In the genomic region with DNA sequence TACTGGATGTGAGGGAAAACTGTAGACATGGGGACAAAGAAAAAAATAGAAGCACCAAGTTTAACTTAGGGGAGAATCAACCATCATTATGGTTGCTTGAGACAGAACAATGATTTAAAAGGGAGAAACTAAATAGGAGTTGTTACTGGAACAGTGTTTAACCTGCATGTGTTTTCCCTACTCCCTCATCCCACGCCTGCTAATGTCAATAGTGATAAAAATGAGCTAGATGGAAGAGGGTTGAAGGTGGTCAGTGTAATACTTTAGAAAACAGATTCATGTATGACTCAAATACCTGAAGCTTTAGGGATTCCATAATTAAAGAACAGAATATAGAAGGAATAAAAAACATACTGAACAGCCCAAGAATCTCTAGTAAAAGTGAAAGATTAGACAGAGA, we compare ENCODE assay signal across 30 cellular contexts. TPM values are rescaled to one million over a fixed set of nuclear protein-coding genes. Genes with fewer than 3 reads are reported as not detected.
"Had no signal": no experiment of that assay in that cellular context is flagged by ENCODE, and none has a peak within 500 bp of the region (broad histone marks: within the 10 kb centered on the region; RNA-seq: fewer than 3 reads in every experiment).

No MANE protein-coding gene starts in this region.

- ATAC-seq: activated CD8-positive, alpha-beta memory T cell treated with anti-CD3 and anti-CD28 coated beads, Interleukin-2, amount 10 ng/mL, durations not matched to agents 7 days and 5 days; activated naive CD8-positive, alpha-beta T cell treated with anti-CD3 and anti-CD28 coated beads, Interleukin-2, amount 50 U/mL, for 24 hours had no signal

- DNase-seq: activated CD4-positive, alpha-beta memory T cell treated with anti-CD3 and anti-CD28 coated beads, Interleukin-2, amount 10 ng/mL, durations not matched to agents 7 days and 5 days; activated CD4-positive, alpha-beta T cell treated with anti-CD3 and anti-CD28 coated beads for 1 hour; activated CD4-positive, alpha-beta T cell treated with anti-CD3 and anti-CD28 coated beads for 48 hours; activated CD4-positive, CD25-positive, alpha-beta regulatory T cell; activated CD8-positive, alpha-beta memory T cell treated with anti-CD3 and anti-CD28 coated beads for 24 hours; activated CD8-positive, alpha-beta memory T cell treated with anti-CD3 and anti-CD28 coated beads, Interleukin-2, amount 10 ng/mL, durations not matched to agents 7 days and 5 days; activated CD8-positive, alpha-beta memory T cell treated with anti-CD3 and anti-CD28 coated beads, Interleukin-2, amount 50 U/mL, for 48 hours; activated effector memory CD4-positive, alpha-beta T cell treated with Interleukin-2 at 50 U/mL for 16 hours; activated naive CD4-positive, alpha-beta T cell treated with anti-CD3 and anti-CD28 coated beads, Interleukin-2, amount 10 ng/mL, durations not matched to agents 7 days and 5 days; activated naive CD8-positive, alpha-beta T cell treated with anti-CD3 and anti-CD28 coated beads, Interleukin-2, amount 50 U/mL, for 24 hours; activated T-cell treated with anti-CD3 and anti-CD28 coated beads, Interleukin-2, amount 50 U/mL, for 48 hours; aorta; caudate nucleus; MM.1S; MV-4-11; NCI-H1092; NCI-H1436 treated with DMSO at 0.1 percent for 48 hours; NCI-H1694 treated with DMSO at 0.1 percent for 48 hours; NCI-H2029; NCI-H345; NCI-H524 treated with DMSO at 0.1 percent for 48 hours; Peyer's patch; RPMI8226; SJCRH30; T1000; WERI-Rb-1 had no signal

- H3K4me3 ChIP-seq: Peyer's patch, SJCRH30, SK-N-MC had no signal

- H3K4me1 ChIP-seq: Peyer's patch, SJCRH30 had no signal

- H3K36me3 ChIP-seq: Peyer's patch, SJCRH30, WERI-Rb-1 had no signal

- H3K27ac ChIP-seq: KMS-11, Peyer's patch, SJCRH30, SK-N-MC, WERI-Rb-1 had no signal

- H3K4me2 ChIP-seq: KMS-11 had no signal

- H3K27me3 ChIP-seq: Peyer's patch, SJCRH30 had no signal

- H3K9me3 ChIP-seq: Peyer's patch, SJCRH30 had no signal

RNA-seq across cellular contexts. Expression of gene PLCXD3, which starts 52.5 kb away (rescaled TPM):
- total RNA-seq: activated CD4-positive, alpha-beta memory T cell treated with anti-CD3 and anti-CD28 coated beads, Interleukin-2, amount 10 ng/mL, durations not matched to agents 7 days and 5 days; activated CD8-positive, alpha-beta memory T cell treated with anti-CD3 and anti-CD28 coated beads, Interleukin-2, amount 10 ng/mL, durations not matched to agents 7 days and 5 days; NCI-H460; SJCRH30; T-helper 2 cell treated with Interferon-gamma antibody and Interleukin-4, amounts not matched to agents 100 ng/mL and 5 ng/mL, for 36 hours had no signal
